ENCODE assay signal across 22 cellular contexts in genomic region chr1:2072109-2072806, GRCh38. TPM values are rescaled to one million over a fixed set of nuclear protein-coding genes. Genes with fewer than 3 reads are reported as not detected.
A peak's percentile ranks its signal among the peaks of the same experiment; 100 is the strongest.
DNase-seq lines count a peak whose midpoint lies in the region; ATAC-seq and TF ChIP-seq lines count a peak whose summit lies in the region.
"Had no signal": no experiment of that assay in that cellular context is flagged by ENCODE, and none has a peak within 500 bp of the region (broad histone marks: within the 10 kb centered on the region; RNA-seq: fewer than 3 reads in every experiment).

No MANE protein-coding gene starts in this region.

- DNase-seq in Caco-2 (peak in 1 of 2 experiments; percentile 60), H9 (no peak), neuronal stem cell (ENCODE audit: low spot score) (no peak), lower lobe of right lung (no peak), NCI-H1436 treated with DMSO at 0.1 percent for 48 hours (lab: John Stamatoyannopoulos, UW) (no peak), amniotic stem cell (lab: John Stamatoyannopoulos, UW) (no peak)
- DNase-seq: activated gamma-delta T cell treated with Interleukin-2 at 50 U/mL for 16 hours; anterior cingulate cortex; DND-41; KG1; kidney; naive thymus-derived CD4-positive, alpha-beta T cell; NCI-H187; NCI-H446; RPMI8226 had no signal

- H3K4me1 Mint-ChIP-seq in Caco-2 (ENCODE audit: low read depth, unreplicated experiment) (no peaks in the 10 kb centered on the region), H9 (peaks cover 2 to 13% of the 10 kb centered on the region in 2 experiments; a peak in 2 of 4 replicates), brain (peaks cover 37% of the 10 kb centered on the region)

- no peaks in the 10 kb centered on the region for H4K20me1 ChIP-seq in H9 (ENCODE audit: control insufficient read depth, insufficient read depth, insufficient read length)

- no peaks in the 10 kb centered on the region for H3K4me1 ChIP-seq in Caco-2
- H3K4me1 ChIP-seq in H9 (ENCODE audit: insufficient read depth, low read length) = no peaks in the 10 kb centered on the region
- H3K4me1 ChIP-seq in neuronal stem cell (ENCODE audit: control insufficient read depth in 2 of 2, insufficient read depth in 1 of 2, low read depth in 1 of 2, low read length in 2 of 2) = peaks cover 11 to 25% of the 10 kb centered on the region in 2 donors
- no peaks in the 10 kb centered on the region for H3K4me1 ChIP-seq in lower lobe of right lung
- H3K4me1 ChIP-seq: esophagus muscularis mucosa, gastroesophageal sphincter, upper lobe of left lung had no signal

- no peak for TF ChIP-seq CTCF in Caco-2 (IDR thresholded peaks at IDR 0.05; ENCODE audit: insufficient read depth in 1 of 2, low read depth in 1 of 2, low read length in 1 of 2, severe bottlenecking in 1 of 2, unreplicated experiment in 1 of 2)
- TF ChIP-seq CTCF in H9 (conservative IDR thresholded peaks at IDR 0.05) = no peak
- no peak for TF ChIP-seq CTCF in brain (conservative IDR thresholded peaks at IDR 0.05)
- TF ChIP-seq CTCF in lower lobe of right lung (IDR thresholded peaks at IDR 0.05) = no peak

- H3K36me3 Mint-ChIP-seq in Caco-2 (ENCODE audit: insufficient read depth, unreplicated experiment) (peaks cover 19% of the 10 kb centered on the region), H9 (ENCODE audit: insufficient read depth in 1 of 3, low read depth in 3 of 3) (peaks cover 11 to 24% (median 18%) of the 10 kb centered on the region in 3 experiments), brain (peaks cover 7% of the 10 kb centered on the region)

- intact Hi-C loops in Caco-2 (cut with micrococcal nuclease; ENCODE audit: unreplicated experiment) (no loop called here), lower lobe of right lung (cut with DNase I) (no loop called here)

- H2BK5ac ChIP-seq in H9 (ENCODE audit: insufficient read length, low read length) (no peak overlapping the region), neuronal stem cell (ENCODE audit: low read length) (no peak overlapping the region)

- H2AFZ ChIP-seq in H9 (ENCODE audit: low read length) (no peak overlapping the region), neuronal stem cell (ENCODE audit: low read length) (no peak overlapping the region)

- H3K9me3 ChIP-seq in Caco-2 (no peaks in the 10 kb centered on the region), H9 (ENCODE audit: control insufficient read depth, low read depth, low read length) (no peaks in the 10 kb centered on the region), neuronal stem cell (replicated peaks in 1 of 2; ENCODE audit: control insufficient read depth in 2 of 2, insufficient read depth in 1 of 2, low read depth in 1 of 2, low read length in 2 of 2) (peaks cover 0 to 4% of the 10 kb centered on the region in 2 donors), lower lobe of right lung (no peaks in the 10 kb centered on the region)

- WGBS in H9 (ENCODE audit: extremely low coverage, insufficient read length, low lambda C conversion rate) = no CpG with 5 or more reads among the region's 25 CpGs
- no CpG with 5 or more reads among the region's 25 CpGs for WGBS in neuronal stem cell (ENCODE audit: extremely low coverage in 2 of 2, insufficient read length in 2 of 2, insufficient replicate concordance in 1 of 2), 2 donors

- BruUV-seq in Caco-2 (replicated peaks; lab: Mats Ljungman, UMichigan) = no TSS peak

- H3K4me3 ChIP-seq in Caco-2 (ENCODE audit: low read depth, low read length) (no peak overlapping the region), neuronal stem cell (ENCODE audit: low read length in 2 of 2) (no peak overlapping the region), lower lobe of right lung (no peak overlapping the region)
- H3K4me3 ChIP-seq: esophagus muscularis mucosa, gastroesophageal sphincter, upper lobe of left lung had no signal

- H3K14ac ChIP-seq in H9 (ENCODE audit: insufficient read depth, low read length) (no peak overlapping the region), neuronal stem cell (ENCODE audit: low read length) (no peak overlapping the region)

- no peak for ATAC-seq in lower lobe of right lung
- ATAC-seq: gastroesophageal sphincter; naive thymus-derived CD4-positive, alpha-beta T cell had no signal

- H3K27ac ChIP-seq in H9 (ENCODE audit: insufficient read length, low read depth, low read length) (no peak overlapping the region), neuronal stem cell (replicated peaks; ENCODE audit: low read length) (peak overlapping the region; percentile 18), lower lobe of right lung (no peak overlapping the region)
- H3K27ac ChIP-seq: esophagus muscularis mucosa, gastroesophageal sphincter, upper lobe of left lung had no signal

- H3K9ac ChIP-seq in H9 (ENCODE audit: extremely low read depth, insufficient read length, low read length) (no peak overlapping the region), neuronal stem cell (ENCODE audit: low read depth, low read length, poor library complexity) (no peak overlapping the region)

- H3K4me3 Mint-ChIP-seq in Caco-2 (ENCODE audit: unreplicated experiment) (no peak overlapping the region), H9 (no peak overlapping the region), brain (peak overlapping the region in 4 of 5 experiments; percentile 33 to 70 (median 48))
- H3K4me3 Mint-ChIP-seq: central memory CD8-positive, alpha-beta T cell; memory B cell; stimulated activated naive CD8-positive, alpha-beta T cell treated with anti-CD3 and anti-CD28 coated beads, Interleukin-15, Interleukin-2, amounts not matched to agents 100 ng/mL and 50 ng/mL, for 24 hours had no signal

- CTCF ChIA-PET in Caco-2 (lab: Charles Lee) = no interaction called here

- H2BK20ac ChIP-seq in H9 (ENCODE audit: low read depth, low read length, poor library complexity, severe bottlenecking) = no peak overlapping the region

- H4K8ac ChIP-seq in H9 (replicated peaks; ENCODE audit: insufficient read length, low read depth, low read length) (no peak overlapping the region), neuronal stem cell (ENCODE audit: low read depth, low read length) (no peak overlapping the region)

- no peak overlapping the region for H3K56ac ChIP-seq in H9 (ENCODE audit: insufficient read length, low read depth, low read length)

- H3K27ac Mint-ChIP-seq in Caco-2 (ENCODE audit: unreplicated experiment) (peak overlapping the region; percentile 56), H9 (peak overlapping the region in 2 of 3 experiments; percentile 84 to 90; a peak in 6 of 7 replicates), brain (peak overlapping the region; percentile 37 to 75 (median 71))
- H3K27ac Mint-ChIP-seq: memory B cell; stimulated activated naive CD8-positive, alpha-beta T cell treated with anti-CD3 and anti-CD28 coated beads, Interleukin-15, Interleukin-2, amounts not matched to agents 100 ng/mL and 50 ng/mL, for 24 hours had no signal

- H4K5ac ChIP-seq in H9 (ENCODE audit: insufficient read length, low read depth, low read length) = no peak overlapping the region

- H2AK5ac ChIP-seq in H9 (ENCODE audit: insufficient read length, low read length) = no peak overlapping the region
- peak overlapping the region; percentile 7 for H2AK5ac ChIP-seq in neuronal stem cell (ENCODE audit: low read depth, low read length)

- H3K36me3 ChIP-seq in Caco-2 (ENCODE audit: control insufficient read depth, insufficient read depth, low read length) (peaks cover 3% of the 10 kb centered on the region; the same call in 1 of the 2 replicates), neuronal stem cell (replicated peaks in 1 of 2; ENCODE audit: control insufficient read depth in 2 of 2, insufficient read depth in 2 of 2, low read length in 2 of 2) (peaks cover 0 to 4% of the 10 kb centered on the region in 2 donors), lower lobe of right lung (peaks cover 15% of the 10 kb centered on the region)
- H3K36me3 ChIP-seq: esophagus muscularis mucosa, gastroesophageal sphincter had no signal

- H3K23ac ChIP-seq in H9 (ENCODE audit: insufficient read length, low read depth, low read length) = no peak overlapping the region
- no peak overlapping the region for H3K23ac ChIP-seq in neuronal stem cell (ENCODE audit: low read depth, low read length, poor library complexity)

- H3K27me3 ChIP-seq in Caco-2 (replicated peaks; ENCODE audit: control insufficient read depth, insufficient read depth, low read length) = no peaks in the 10 kb centered on the region
- no peaks in the 10 kb centered on the region for H3K27me3 ChIP-seq in H9 (ENCODE audit: insufficient read depth, low read length)
- peaks cover 0 to 60% (median 0%) of the 10 kb centered on the region in 3 experiments for H3K27me3 ChIP-seq in neuronal stem cell (ENCODE audit: control insufficient read depth in 3 of 3, insufficient read depth in 3 of 3, low read depth in 1 of 3, low read length in 3 of 3)
- no peaks in the 10 kb centered on the region for H3K27me3 ChIP-seq in lower lobe of right lung (ENCODE audit: low read depth)
- H3K27me3 ChIP-seq: upper lobe of left lung had no signal

- no peak overlapping the region for H4K91ac ChIP-seq in H9 (ENCODE audit: insufficient read length, low read depth, low read length)
- H4K91ac ChIP-seq in neuronal stem cell (ENCODE audit: low read depth, low read length, poor library complexity) = no peak overlapping the region

- H2BK15ac ChIP-seq in H9 (ENCODE audit: low read depth, low read length) = no peak overlapping the region
- H2BK15ac ChIP-seq in neuronal stem cell (ENCODE audit: low read length) = peak overlapping the region; percentile 16

- no peak overlapping the region for H3K4ac ChIP-seq in H9 (ENCODE audit: low read depth, low read length)
- H3K4ac ChIP-seq in neuronal stem cell (ENCODE audit: low read length) = no peak overlapping the region

- H2BK12ac ChIP-seq in H9 (ENCODE audit: insufficient read length, low read depth, low read length) (no peak overlapping the region), neuronal stem cell (ENCODE audit: low read length) (no peak overlapping the region)

- H3K4me2 ChIP-seq in H9 (ENCODE audit: insufficient read depth, insufficient read length, low read length) (no peak overlapping the region), neuronal stem cell (ENCODE audit: insufficient read depth, low read length, poor library complexity, severe bottlenecking) (no peak overlapping the region)

- H3K79me1 ChIP-seq in H9 (ENCODE audit: insufficient read depth, low read depth, low read length, poor library complexity, severe bottlenecking) = no peaks in the 10 kb centered on the region
- peaks cover 13% of the 10 kb centered on the region for H3K79me1 ChIP-seq in neuronal stem cell (ENCODE audit: low read depth, low read length)

- no peak overlapping the region for H3T11ph ChIP-seq in H9 (ENCODE audit: low read length)

- H3K18ac ChIP-seq in H9 (ENCODE audit: insufficient read length, low read depth, low read length) = no peak overlapping the region
- peak overlapping the region; percentile 59 for H3K18ac ChIP-seq in neuronal stem cell (ENCODE audit: low read length)

- H3K27me3 Mint-ChIP-seq in Caco-2 (ENCODE audit: insufficient read depth, unreplicated experiment) (no peaks in the 10 kb centered on the region), H9 (ENCODE audit: low read depth) (no peaks in the 10 kb centered on the region), brain (peaks cover 11% of the 10 kb centered on the region)
- H3K27me3 Mint-ChIP-seq: central memory CD8-positive, alpha-beta T cell; memory B cell; naive thymus-derived CD4-positive, alpha-beta T cell; stimulated activated naive CD8-positive, alpha-beta T cell treated with anti-CD3 and anti-CD28 coated beads, Interleukin-15, Interleukin-2, amounts not matched to agents 100 ng/mL and 50 ng/mL, for 24 hours had no signal

- peaks cover 1% of the 10 kb centered on the region; the same call in 1 of the 2 replicates for H3K79me2 ChIP-seq in H9 (ENCODE audit: insufficient read depth, low read length)

- H3K9me3 Mint-ChIP-seq in Caco-2 (ENCODE audit: unreplicated experiment) (peaks cover 3% of the 10 kb centered on the region), H9 (peaks cover 2 to 6% of the 10 kb centered on the region in 2 experiments; a peak in 4 of 5 replicates), brain (peaks cover 4 to 20% (median 10%) of the 10 kb centered on the region in 5 experiments)
- H3K9me3 Mint-ChIP-seq: memory B cell had no signal

- no peaks in the 10 kb centered on the region for H3K23me2 ChIP-seq in H9 (ENCODE audit: insufficient read length, low read depth, low read length, poor library complexity, severe bottlenecking)

- POLR2A ChIA-PET in Caco-2 (lab: Charles Lee) = no interaction called here

- H2BK120ac ChIP-seq in H9 (ENCODE audit: low read depth, low read length, poor library complexity, severe bottlenecking) = no peak overlapping the region
- peak overlapping the region; percentile 55 for H2BK120ac ChIP-seq in neuronal stem cell (ENCODE audit: low read depth, low read length)

RNA-seq across cellular contexts. Expression of gene PRKCZ, which starts 22.0 kb away (rescaled TPM):
- total RNA-seq in Caco-2 (2022) (45.9 and 48.7 TPM in 2 replicates), H9 (2021) (42.0 and 48.4 TPM in 2 replicates), lower lobe of right lung (97.6 TPM)
- polyA plus RNA-seq in brain (ENCODE audit: insufficient read depth, low read depth, low replicate concordance) = 76.5 TPM
- 29.7 TPM for polyA plus RNA-seq in neuronal stem cell (2013, experiment 1 of 2)
- polyA plus RNA-seq in neuronal stem cell (2013, experiment 2 of 2) = 28.1 TPM

RNA-seq across cellular contexts. Expression of gene GABRD, which starts 53.1 kb away (rescaled TPM):
- total RNA-seq in Caco-2 (2022) = 0.16 and 0.34 TPM in 2 replicates
- 0.59 and 0.83 TPM in 2 replicates for total RNA-seq in H9 (2021)
- 28.0 TPM for polyA plus RNA-seq in brain (ENCODE audit: insufficient read depth, low read depth, low replicate concordance)
- 0.08 TPM for polyA plus RNA-seq in neuronal stem cell (2013, experiment 1 of 2)
- polyA plus RNA-seq in neuronal stem cell (2013, experiment 2 of 2) = 0.04 TPM
- 2.7 TPM for total RNA-seq in lower lobe of right lung
- total RNA-seq: esophagus muscularis mucosa had no signal

Comparison
In these comparisons a context has a peak if more than half of its experiments do, and no peak if none do; other contexts are left out.
1. H3K4me3 Mint-ChIP-seq: peak in brain (4 of 5); none in Caco-2 (single experiment) and H9 (0 of 2).
2. Peak in every context shown above with its lines, with median percentiles within 50 percentile points of each other: H3K27ac Mint-ChIP-seq.